Comparison of ENCODE assay signal across 1 cellular context in the genomic region with DNA sequence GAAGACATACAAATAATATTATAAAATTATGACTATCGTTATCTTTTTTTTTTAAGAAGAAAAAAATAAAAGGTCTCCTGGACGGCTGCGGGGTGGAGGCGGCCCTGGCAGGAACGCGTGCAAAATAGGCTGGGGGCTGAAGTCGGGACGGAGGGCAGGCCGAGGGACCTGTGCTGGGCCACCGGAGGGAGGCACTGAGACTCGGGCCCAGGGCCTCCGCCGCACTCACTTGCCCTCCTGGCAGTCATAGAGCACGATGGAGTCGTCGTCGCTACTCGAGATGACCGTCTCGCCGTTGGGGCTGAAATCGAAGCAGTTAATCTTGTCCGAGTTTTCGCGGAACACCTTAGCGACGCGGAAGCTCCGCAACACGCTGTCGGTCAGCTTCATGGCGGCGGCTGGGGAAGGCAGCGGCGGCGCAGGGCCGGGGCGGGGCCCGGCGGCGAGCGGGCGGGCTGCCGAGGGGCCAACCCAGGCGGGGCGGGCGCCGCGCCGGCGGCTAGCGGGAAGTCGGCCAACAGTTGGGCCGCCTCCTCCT.
TF ChIP-seq lines count a peak whose summit lies in the region.

No MANE protein-coding gene starts in this region.

TF ChIP-seq in SK-N-SH, 30 proteins besides CTCF, POLR2A, EP300 and RAD21 (continued from another document):
- TF ChIP-seq, protein P1, sequence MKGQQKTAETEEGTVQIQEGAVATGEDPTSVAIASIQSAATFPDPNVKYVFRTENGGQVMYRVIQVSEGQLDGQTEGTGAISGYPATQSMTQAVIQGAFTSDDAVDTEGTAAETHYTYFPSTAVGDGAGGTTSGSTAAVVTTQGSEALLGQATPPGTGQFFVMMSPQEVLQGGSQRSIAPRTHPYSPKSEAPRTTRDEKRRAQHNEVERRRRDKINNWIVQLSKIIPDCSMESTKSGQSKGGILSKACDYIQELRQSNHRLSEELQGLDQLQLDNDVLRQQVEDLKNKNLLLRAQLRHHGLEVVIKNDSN (IDR thresholded peaks at IDR 0.05; ENCODE audit: borderline replicate concordance, low read depth) = no peak
- TF ChIP-seq FOSL2 (IDR thresholded peaks at IDR 0.05; ENCODE audit: borderline replicate concordance, low read depth) (no peak), POLR2AphosphoS5 (IDR thresholded peaks at IDR 0.05; ENCODE audit: low read depth, low read length) (no peak), TAF1 (IDR thresholded peaks at IDR 0.05; ENCODE audit: borderline replicate concordance, low read depth, low read length) (0 out of 2 replicates have a peak, but pooled peaks have one; percentile 13), TEAD4 (IDR thresholded peaks at IDR 0.05; ENCODE audit: borderline replicate concordance, insufficient read depth) (no peak), JUND (IDR thresholded peaks at IDR 0.05) (no peak), NRF1 (IDR thresholded peaks at IDR 0.05; ENCODE audit: low read depth, low read length) (0 out of 2 replicates have a peak, but pooled peaks have one; percentile 7), ELF1 (IDR thresholded peaks at IDR 0.05) (no peak), NFIC (IDR thresholded peaks at IDR 0.05; ENCODE audit: borderline replicate concordance) (no peak), TCF12 (IDR thresholded peaks at IDR 0.05) (no peak), CHD2 (IDR thresholded peaks at IDR 0.05; ENCODE audit: low read length, partially characterized antibody) (no peak), RXRA (IDR thresholded peaks at IDR 0.05; ENCODE audit: borderline replicate concordance, low read depth) (no peak), FOXM1 (IDR thresholded peaks at IDR 0.05; ENCODE audit: low read depth) (no peak), YY1 (IDR thresholded peaks at IDR 0.05; ENCODE audit: low read depth) (no peak)
